ENCODE assay signal across 8 cellular contexts in the genomic region with DNA sequence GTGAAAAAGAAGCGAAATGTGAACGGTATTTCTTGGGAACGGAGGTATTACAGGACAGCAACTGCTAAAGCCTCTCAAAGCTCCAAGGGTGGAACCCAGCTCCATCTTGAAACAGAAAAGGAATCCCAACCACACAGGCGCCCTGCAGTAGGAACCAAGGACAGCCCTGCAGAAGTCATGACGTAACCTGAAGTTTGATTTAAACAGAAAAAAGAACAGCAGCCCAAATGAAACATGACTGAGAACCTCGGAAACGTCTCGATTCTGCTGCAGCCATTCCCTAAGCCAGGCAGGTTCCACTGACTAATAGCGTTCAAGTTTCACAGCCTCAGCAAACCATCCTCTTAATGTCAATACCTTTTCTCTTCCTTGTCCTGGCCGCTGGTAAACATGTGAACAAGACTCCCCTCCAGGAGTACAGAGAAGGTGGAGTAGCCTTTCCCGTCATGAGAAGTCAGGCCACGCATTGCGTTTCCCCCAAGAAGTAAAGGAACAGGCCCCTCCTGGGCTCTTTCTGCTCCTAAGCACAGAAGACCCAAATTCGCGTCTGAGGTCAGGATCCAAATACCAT. TPM values are rescaled to one million over a fixed set of nuclear protein-coding genes. Genes with fewer than 3 reads are reported as not detected.
DNase-seq lines count a peak whose midpoint lies in the region; ATAC-seq, FAIRE-seq and TF ChIP-seq lines count a peak whose summit lies in the region.

No MANE protein-coding gene starts in this region.

- intact Hi-C loops in heart right ventricle (cut with DNase I) (loop anchor here in 3 of 10 donors (5.0 kb wide), 3 partner anchors 172 to 257 kb away; a partner anchor contains a TSS), Right ventricle myocardium superior (cut with DNase I) (loop anchor here (5.0 kb wide), 1 partner anchor 247 kb away; a partner anchor contains a TSS)

- peaks cover 0 to 23% (median 8%) of the 10 kb centered on the region in 9 donors for H3K36me3 ChIP-seq in heart right ventricle
- H3K36me3 ChIP-seq in bronchial epithelial cell (ENCODE audit: control insufficient read depth, insufficient read depth, low read length): peaks cover 5% of the 10 kb centered on the region

- no peaks in the 10 kb centered on the region for H3K27me3 Mint-ChIP-seq in mesothelial cell of epicardium (ENCODE audit: low read depth)

- FAIRE-seq in bronchial epithelial cell (lab: Jason Lieb, UNC): no peak

- peak overlapping the region; percentile 72 for H3K4me3 Mint-ChIP-seq in mesothelial cell of epicardium

- no peaks in the 10 kb centered on the region for H3K9me3 Mint-ChIP-seq in mesothelial cell of epicardium

- H3K27ac Mint-ChIP-seq in mesothelial cell of epicardium: peak overlapping the region; percentile 93

- H3K4me1 Mint-ChIP-seq in mesothelial cell of epicardium: peaks cover 48% of the 10 kb centered on the region

- H3K36me3 Mint-ChIP-seq in mesothelial cell of epicardium: peaks cover 1% of the 10 kb centered on the region

- DNase-seq in heart right ventricle: no peak
- no peak for DNase-seq in Right ventricle myocardium superior
- peak; percentile 61 for DNase-seq in bronchial epithelial cell (ENCODE audit: low read depth)
- no peak for DNase-seq in mesothelial cell of epicardium (ENCODE audit: low spot score in 2 of 2, unreplicated experiment in 2 of 2)
- no peak for DNase-seq in NCI-H748 (lab: John Stamatoyannopoulos, UW; ENCODE audit: unreplicated experiment)
- no peak for DNase-seq in NCI-H146 (lab: John Stamatoyannopoulos, UW)

- 46 to 52% methylated on average over 15 of the region's 15 CpGs for WGBS in heart right ventricle, 2 donors

- no peaks in the 10 kb centered on the region for H3K27me3 ChIP-seq in heart right ventricle
- H3K27me3 ChIP-seq in bronchial epithelial cell (ENCODE audit: control insufficient read depth, insufficient read depth, low read length): no peaks in the 10 kb centered on the region

- H3K4me3 ChIP-seq in heart right ventricle (peak overlapping the region; percentile 29 to 71 (median 63)), bronchial epithelial cell (ENCODE audit: low read depth, low read length) (peak overlapping the region; percentile 42)

- H3K9me3 ChIP-seq in heart right ventricle: no peaks in the 10 kb centered on the region

- peak overlapping the region in 9 of 10 donors; percentile 69 to 88 (median 79) for H3K27ac ChIP-seq in heart right ventricle

- ATAC-seq in heart right ventricle: peak in 6 of 8 donors; percentile 1 to 35 (median 3)
- ATAC-seq in Right ventricle myocardium superior (ENCODE audit: poor library complexity): no peak
- no peak for ATAC-seq in HG03354 (IDR thresholded peaks at IDR 0.05; ENCODE audit: poor library complexity, severe bottlenecking, unreplicated experiment)
- ATAC-seq in GM18867 (IDR thresholded peaks at IDR 0.05; ENCODE audit: unreplicated experiment): no peak

- TF ChIP-seq CTCF in heart right ventricle (IDR thresholded peaks at IDR 0.05) (no peak), bronchial epithelial cell (IDR thresholded peaks at IDR 0.05; ENCODE audit: insufficient read depth, low read length, severe bottlenecking) (no peak), mesothelial cell of epicardium (IDR thresholded peaks at IDR 0.05; ENCODE audit: unreplicated experiment) (no peak)

- H3K4me1 ChIP-seq in heart right ventricle: peaks cover 7 to 66% (median 45%) of the 10 kb centered on the region in 9 donors

RNA-seq across cellular contexts. Expression of a gene that starts 20.1 kb away (rescaled TPM):
- 10 to 100 TPM; 12.2 to 17.2 (median 14.5) TPM for total RNA-seq in heart right ventricle
- polyA plus RNA-seq in heart right ventricle: 10 to 100 TPM; 10.1 to 11.1 TPM
- total RNA-seq in Right ventricle myocardium superior: 11.4 TPM
- total RNA-seq in bronchial epithelial cell: 59.5 and 60.0 TPM in 2 replicates
- total RNA-seq in mesothelial cell of epicardium: 41.5 to 44.0 TPM (median 43.8 TPM) in 3 replicates

Comparison
In these comparisons a context has a peak if more than half of its experiments do, and no peak if none do; other contexts are left out.
1. ATAC-seq: peak in heart right ventricle (6 of 8); none in Right ventricle myocardium superior (single experiment), HG03354 (single experiment) and GM18867 (single experiment).